ENCODE assay signal across 1 cellular context in genomic region chr1:110686188-110686587, GRCh38.
TF ChIP-seq lines count a peak whose summit lies in the region.

No MANE protein-coding gene starts in this region.

TF ChIP-seq in GM23338, 12 proteins besides CTCF, POLR2A, EP300 and RAD21 (continued from another document):
- TF ChIP-seq, protein P1, sequence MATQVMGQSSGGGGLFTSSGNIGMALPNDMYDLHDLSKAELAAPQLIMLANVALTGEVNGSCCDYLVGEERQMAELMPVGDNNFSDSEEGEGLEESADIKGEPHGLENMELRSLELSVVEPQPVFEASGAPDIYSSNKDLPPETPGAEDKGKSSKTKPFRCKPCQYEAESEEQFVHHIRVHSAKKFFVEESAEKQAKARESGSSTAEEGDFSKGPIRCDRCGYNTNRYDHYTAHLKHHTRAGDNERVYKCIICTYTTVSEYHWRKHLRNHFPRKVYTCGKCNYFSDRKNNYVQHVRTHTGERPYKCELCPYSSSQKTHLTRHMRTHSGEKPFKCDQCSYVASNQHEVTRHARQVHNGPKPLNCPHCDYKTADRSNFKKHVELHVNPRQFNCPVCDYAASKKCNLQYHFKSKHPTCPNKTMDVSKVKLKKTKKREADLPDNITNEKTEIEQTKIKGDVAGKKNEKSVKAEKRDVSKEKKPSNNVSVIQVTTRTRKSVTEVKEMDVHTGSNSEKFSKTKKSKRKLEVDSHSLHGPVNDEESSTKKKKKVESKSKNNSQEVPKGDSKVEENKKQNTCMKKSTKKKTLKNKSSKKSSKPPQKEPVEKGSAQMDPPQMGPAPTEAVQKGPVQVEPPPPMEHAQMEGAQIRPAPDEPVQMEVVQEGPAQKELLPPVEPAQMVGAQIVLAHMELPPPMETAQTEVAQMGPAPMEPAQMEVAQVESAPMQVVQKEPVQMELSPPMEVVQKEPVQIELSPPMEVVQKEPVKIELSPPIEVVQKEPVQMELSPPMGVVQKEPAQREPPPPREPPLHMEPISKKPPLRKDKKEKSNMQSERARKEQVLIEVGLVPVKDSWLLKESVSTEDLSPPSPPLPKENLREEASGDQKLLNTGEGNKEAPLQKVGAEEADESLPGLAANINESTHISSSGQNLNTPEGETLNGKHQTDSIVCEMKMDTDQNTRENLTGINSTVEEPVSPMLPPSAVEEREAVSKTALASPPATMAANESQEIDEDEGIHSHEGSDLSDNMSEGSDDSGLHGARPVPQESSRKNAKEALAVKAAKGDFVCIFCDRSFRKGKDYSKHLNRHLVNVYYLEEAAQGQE (IDR thresholded peaks at IDR 0.05; ENCODE audit: unreplicated experiment), result no peak
- TF ChIP-seq EZH2 (IDR thresholded peaks at IDR 0.05; ENCODE audit: low read depth, unreplicated experiment) (no peak), ZNF331 (CRISPR knock-in tag; IDR thresholded peaks at IDR 0.05; ENCODE audit: low read depth) (no peak), EZH2phosphoT487 (IDR thresholded peaks at IDR 0.05; ENCODE audit: unreplicated experiment) (no peak), NANOG (IDR thresholded peaks at IDR 0.05; ENCODE audit: borderline replicate concordance) (no peak), ZNF114 (CRISPR knock-in tag; IDR thresholded peaks at IDR 0.05) (no peak), JUNB (IDR thresholded peaks at IDR 0.05; ENCODE audit: unreplicated experiment) (no peak), POLR2AphosphoS5 (IDR thresholded peaks at IDR 0.05; ENCODE audit: low read depth) (no peak), CREB1 (CRISPR knock-in tag; IDR thresholded peaks at IDR 0.05; ENCODE audit: low read depth) (no peak), ZNF462 (CRISPR knock-in tag; IDR thresholded peaks at IDR 0.05) (no peak)
- TF ChIP-seq, protein P2, sequence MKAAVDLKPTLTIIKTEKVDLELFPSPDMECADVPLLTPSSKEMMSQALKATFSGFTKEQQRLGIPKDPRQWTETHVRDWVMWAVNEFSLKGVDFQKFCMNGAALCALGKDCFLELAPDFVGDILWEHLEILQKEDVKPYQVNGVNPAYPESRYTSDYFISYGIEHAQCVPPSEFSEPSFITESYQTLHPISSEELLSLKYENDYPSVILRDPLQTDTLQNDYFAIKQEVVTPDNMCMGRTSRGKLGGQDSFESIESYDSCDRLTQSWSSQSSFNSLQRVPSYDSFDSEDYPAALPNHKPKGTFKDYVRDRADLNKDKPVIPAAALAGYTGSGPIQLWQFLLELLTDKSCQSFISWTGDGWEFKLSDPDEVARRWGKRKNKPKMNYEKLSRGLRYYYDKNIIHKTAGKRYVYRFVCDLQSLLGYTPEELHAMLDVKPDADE (IDR thresholded peaks at IDR 0.05), result no peak
